8 cellular contexts compared by ENCODE assay signal in genomic region chr15:49645937-49646336, GRCh38. TPM values are rescaled to one million over a fixed set of nuclear protein-coding genes. Genes with fewer than 3 reads are reported as not detected.
DNase-seq lines count a peak whose midpoint lies in the region; ATAC-seq and TF ChIP-seq lines count a peak whose summit lies in the region.

No MANE protein-coding gene starts in this region.

- no peak for TF ChIP-seq POLR2A in body of pancreas (IDR thresholded peaks at IDR 0.05)

- no peaks in the 10 kb centered on the region for H3K27me3 Mint-ChIP-seq in CD8-positive, alpha-beta memory T cell

- CTCF ChIA-PET in CD8-positive, alpha-beta memory T cell (lab: Charles Lee) = no interaction called here

- H3K36me3 Mint-ChIP-seq in CD8-positive, alpha-beta memory T cell = peaks cover 0 to 19% (median 3%) of the 10 kb centered on the region in 3 donors

- H3K36me3 ChIP-seq in body of pancreas (replicated peaks in 1 of 2; ENCODE audit: insufficient read depth in 1 of 2, low read depth in 2 of 2) (no peaks in the 10 kb centered on the region), mesenchymal stem cell (ENCODE audit: control insufficient read depth in 1 of 2, insufficient read depth in 2 of 2, low read depth in 1 of 2, low read length in 2 of 2) (peaks cover 0 to 66% of the 10 kb centered on the region in 2 experiments)
- H3K36me3 ChIP-seq in CD8-positive, alpha-beta memory T cell (ENCODE audit: insufficient read depth, low read length) = no peaks in the 10 kb centered on the region

- H3K9me3 Mint-ChIP-seq in CD8-positive, alpha-beta memory T cell = no peaks in the 10 kb centered on the region

- H4K91ac ChIP-seq in mesenchymal stem cell (ENCODE audit: low read length) = no peak overlapping the region

- H3K27me3 ChIP-seq in body of pancreas (no peaks in the 10 kb centered on the region), mesenchymal stem cell (ENCODE audit: control insufficient read depth in 1 of 2, insufficient read depth in 1 of 2, low read length in 2 of 2) (no peaks in the 10 kb centered on the region)
- H3K27me3 ChIP-seq in CD8-positive, alpha-beta memory T cell (ENCODE audit: insufficient read depth, low read length, poor library complexity, severe bottlenecking) = no peaks in the 10 kb centered on the region

- no peak overlapping the region for H2BK5ac ChIP-seq in mesenchymal stem cell (ENCODE audit: low read depth, low read length, poor library complexity, severe bottlenecking)

- DNase-seq in COR-L47 (lab: John Stamatoyannopoulos, UW) (peak; percentile 93), NCI-H2029 (lab: John Stamatoyannopoulos, UW) (peak; percentile 65), body of pancreas (peak; percentile 30 to 46 (median 30)), mesenchymal stem cell (peak; percentile 35), activated T-cell treated with anti-CD3 and anti-CD28 coated beads for 4 hours (no peak), pons (ENCODE audit: low spot score) (no peak)
- no peak for DNase-seq in CD8-positive, alpha-beta memory T cell

- peak overlapping the region in 3 of 8 donors; percentile 16 to 60 (median 42) for H3K27ac Mint-ChIP-seq in CD8-positive, alpha-beta memory T cell

- H2AFZ ChIP-seq in mesenchymal stem cell (ENCODE audit: low read depth, low read length) = no peak overlapping the region

- H2BK12ac ChIP-seq in mesenchymal stem cell (ENCODE audit: low read length in 2 of 2) = no peak overlapping the region

- ATAC-seq in body of pancreas = no peak
- no peak for ATAC-seq in GM21423 (IDR thresholded peaks at IDR 0.05; ENCODE audit: unreplicated experiment)

- POLR2A ChIA-PET in CD8-positive, alpha-beta memory T cell (lab: Charles Lee) = interaction anchor here (0.7 kb wide), 1 partner anchor 701 kb away, joined by 4 read pairs; no protein-coding TSS in a partner anchor

- intact Hi-C loops in body of pancreas (cut with DNase I) = no loop called here

- no peak overlapping the region for H2AK5ac ChIP-seq in mesenchymal stem cell (ENCODE audit: low read length, severe bottlenecking)

- H3K4me1 Mint-ChIP-seq in CD8-positive, alpha-beta memory T cell = no peaks in the 10 kb centered on the region

- no peak overlapping the region for H2BK120ac ChIP-seq in mesenchymal stem cell (ENCODE audit: low read depth, low read length)

- H3K27ac ChIP-seq in body of pancreas = no peak overlapping the region
- H3K27ac ChIP-seq in mesenchymal stem cell (ENCODE audit: low read length, poor library complexity, severe bottlenecking) = peak overlapping the region; percentile 50
- H3K27ac ChIP-seq in CD8-positive, alpha-beta memory T cell (ENCODE audit: low read depth, low read length) = no peak overlapping the region

- no peak overlapping the region for H3K4me2 ChIP-seq in mesenchymal stem cell (ENCODE audit: low read length, poor library complexity, severe bottlenecking)

- peaks cover 19% of the 10 kb centered on the region for H3K4me1 ChIP-seq in body of pancreas
- H3K4me1 ChIP-seq in mesenchymal stem cell (ENCODE audit: control insufficient read depth, insufficient read depth, low read depth, low read length) = peaks cover 1% of the 10 kb centered on the region
- H3K4me1 ChIP-seq in CD8-positive, alpha-beta memory T cell (ENCODE audit: insufficient read depth, low read length) = no peaks in the 10 kb centered on the region

- H3K23ac ChIP-seq in mesenchymal stem cell (ENCODE audit: low read length in 2 of 2) = no peak overlapping the region

- peak overlapping the region; percentile 31 for H3K9ac ChIP-seq in mesenchymal stem cell (ENCODE audit: low read length)

- no peak overlapping the region for H3K4me3 Mint-ChIP-seq in CD8-positive, alpha-beta memory T cell

- H3K14ac ChIP-seq in mesenchymal stem cell (ENCODE audit: low read length in 2 of 2) = no peak overlapping the region

- H3K9me3 ChIP-seq in body of pancreas (no peaks in the 10 kb centered on the region), mesenchymal stem cell (ENCODE audit: control insufficient read depth, low read length) (peaks cover 6% of the 10 kb centered on the region)
- H3K9me3 ChIP-seq in CD8-positive, alpha-beta memory T cell (ENCODE audit: low read length) = no peaks in the 10 kb centered on the region

- no peak overlapping the region for H3K18ac ChIP-seq in mesenchymal stem cell (ENCODE audit: low read depth in 1 of 2, low read length in 2 of 2)

- no peaks in the 10 kb centered on the region for H3K79me1 ChIP-seq in mesenchymal stem cell (replicated peaks; ENCODE audit: low read length, poor library complexity, severe bottlenecking)

- H3K4ac ChIP-seq in mesenchymal stem cell (ENCODE audit: low read depth in 1 of 2, low read length in 2 of 2) = no peak overlapping the region

- no peak for TF ChIP-seq CTCF in body of pancreas (IDR thresholded peaks at IDR 0.05)

- H2BK15ac ChIP-seq in mesenchymal stem cell (ENCODE audit: low read depth, poor library complexity, severe bottlenecking) = no peak overlapping the region

- no peak overlapping the region for H4K8ac ChIP-seq in mesenchymal stem cell (ENCODE audit: low read length)

- H3K4me3 ChIP-seq in body of pancreas = no peak overlapping the region
- H3K4me3 ChIP-seq in mesenchymal stem cell (ENCODE audit: insufficient read depth in 1 of 2, low read depth in 1 of 2, low read length in 2 of 2) = no peak overlapping the region
- H3K4me3 ChIP-seq in CD8-positive, alpha-beta memory T cell (ENCODE audit: low read length) = no peak overlapping the region

RNA-seq across cellular contexts. Expression of gene DTWD1, which starts 25.1 kb away (rescaled TPM):
- 10 to 100 TPM; 12.5 to 22.1 TPM for total RNA-seq in body of pancreas
- 29.2 TPM for polyA plus RNA-seq in mesenchymal stem cell (2013, experiment 1 of 2)
- 29.9 TPM for polyA plus RNA-seq in mesenchymal stem cell (2013, experiment 2 of 2)
- 10 to 100 TPM; 24.1 to 25.1 TPM for total RNA-seq in CD8-positive, alpha-beta memory T cell
- polyA plus RNA-seq in CD8-positive, alpha-beta memory T cell = 23.1 TPM

RNA-seq across cellular contexts. Expression of gene FAM227B, which starts 25.3 kb away (rescaled TPM):
- 1 to 10 TPM in 1 of 2 donors, not detected in 1; 2.1 TPM for total RNA-seq in body of pancreas
- polyA plus RNA-seq in mesenchymal stem cell (2013, experiment 1 of 2) = 4.3 TPM
- 5.0 TPM for polyA plus RNA-seq in mesenchymal stem cell (2013, experiment 2 of 2)
- total RNA-seq in CD8-positive, alpha-beta memory T cell = 1 to 10 TPM; 4.9 to 5.6 TPM
- 20.4 TPM for polyA plus RNA-seq in CD8-positive, alpha-beta memory T cell

Comparison
In these comparisons a context has a peak if more than half of its experiments do, and no peak if none do; other contexts are left out.
1. DNase-seq: peak in COR-L47 (single experiment), NCI-H2029 (single experiment), body of pancreas (4 of 4) and mesenchymal stem cell (single experiment); none in activated T-cell treated with anti-CD3 and anti-CD28 coated beads for 4 hours (single experiment), CD8-positive, alpha-beta memory T cell (0 of 5) and pons (single experiment).